16 cellular contexts compared by ENCODE assay signal in the genomic region with DNA sequence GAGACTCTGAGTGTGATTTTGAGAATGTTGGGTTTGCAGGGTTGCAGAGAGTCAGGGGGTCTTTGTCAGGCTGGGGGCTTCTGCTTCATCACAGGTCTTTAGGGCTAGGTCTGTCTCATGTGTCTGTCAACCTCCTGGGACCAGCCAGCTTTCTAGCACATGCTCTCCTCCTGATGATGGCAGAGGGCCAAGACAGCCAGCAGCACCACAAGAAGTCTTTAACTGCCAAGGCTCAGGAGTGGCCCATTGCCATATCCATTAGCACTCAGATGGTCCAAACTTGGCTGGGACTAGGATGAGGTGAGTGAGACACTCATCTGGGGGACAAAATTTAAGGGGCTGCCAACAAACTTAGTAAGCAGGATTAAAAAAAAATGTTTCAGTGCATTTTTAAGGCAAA.
DNase-seq lines count a peak whose midpoint lies in the region; ATAC-seq and TF ChIP-seq lines count a peak whose summit lies in the region.
"Had no signal": no experiment of that assay in that cellular context is flagged by ENCODE, and none has a peak within 500 bp of the region (broad histone marks: within the 10 kb centered on the region; RNA-seq: fewer than 3 reads in every experiment).

No MANE protein-coding gene starts in this region.

- no peak overlapping the region for H3K4me3 ChIP-seq in BE2C (ENCODE audit: low read depth, low read length)

- no peaks in the 10 kb centered on the region for H3K36me3 Mint-ChIP-seq in activated T-helper 1 cell treated with anti-CD3 and anti-CD28 coated beads, Interleukin-12 subunit alpha, Interleukin-12 subunit beta, Interleukin-2, Interleukin-4 antibody, amounts not matched to agents 30 ng/mL and 10 ng/mL and 1 ng/mL, durations not matched to agents 14 hours and 24 hours and 36 hours (ENCODE audit: low read depth)
- H3K36me3 Mint-ChIP-seq: activated naive CD4-positive, alpha-beta T cell treated with anti-CD3 and anti-CD28 coated beads, Interleukin-2, amount 50 U/mL, for 24 hours had no signal

- peaks cover 34% of the 10 kb centered on the region for H3K9me3 Mint-ChIP-seq in activated T-helper 1 cell treated with anti-CD3 and anti-CD28 coated beads, Interleukin-12 subunit alpha, Interleukin-12 subunit beta, Interleukin-2, Interleukin-4 antibody, amounts not matched to agents 30 ng/mL and 10 ng/mL and 1 ng/mL, durations not matched to agents 14 hours and 24 hours and 36 hours

- ATAC-seq in HG03354 (IDR thresholded peaks at IDR 0.05; ENCODE audit: poor library complexity, severe bottlenecking, unreplicated experiment) = no peak
- ATAC-seq: SK-N-SH treated with all-trans-retinoic acid at 6 μM for 48 hours had no signal

- H3K4me1 Mint-ChIP-seq in activated T-helper 1 cell treated with anti-CD3 and anti-CD28 coated beads, Interleukin-12 subunit alpha, Interleukin-12 subunit beta, Interleukin-2, Interleukin-4 antibody, amounts not matched to agents 30 ng/mL and 10 ng/mL and 1 ng/mL, durations not matched to agents 14 hours and 24 hours and 36 hours (ENCODE audit: low read depth) = no peaks in the 10 kb centered on the region
- H3K4me1 Mint-ChIP-seq: activated CD4-positive, alpha-beta T cell treated with anti-CD3 and anti-CD28 coated beads, Interleukin-2, amount 10 ng/mL, durations not matched to agents 24 days and 14 days; activated naive CD4-positive, alpha-beta T cell treated with anti-CD3 and anti-CD28 coated beads, Interleukin-2, amount 50 U/mL, for 24 hours had no signal

- no peak overlapping the region for H3K4me3 Mint-ChIP-seq in activated T-helper 1 cell treated with anti-CD3 and anti-CD28 coated beads, Interleukin-12 subunit alpha, Interleukin-12 subunit beta, Interleukin-2, Interleukin-4 antibody, amounts not matched to agents 30 ng/mL and 10 ng/mL and 1 ng/mL, durations not matched to agents 14 hours and 24 hours and 36 hours
- H3K4me3 Mint-ChIP-seq: activated CD4-positive, alpha-beta T cell treated with anti-CD3 and anti-CD28 coated beads, Interleukin-2, amount 10 ng/mL, durations not matched to agents 24 days and 14 days; activated naive CD4-positive, alpha-beta T cell treated with anti-CD3 and anti-CD28 coated beads, Interleukin-2, amount 50 U/mL, for 24 hours had no signal

- no peaks in the 10 kb centered on the region for H3K27me3 Mint-ChIP-seq in activated T-helper 1 cell treated with anti-CD3 and anti-CD28 coated beads, Interleukin-12 subunit alpha, Interleukin-12 subunit beta, Interleukin-2, Interleukin-4 antibody, amounts not matched to agents 30 ng/mL and 10 ng/mL and 1 ng/mL, durations not matched to agents 14 hours and 24 hours and 36 hours (ENCODE audit: insufficient read depth)
- H3K27me3 Mint-ChIP-seq: activated CD4-positive, alpha-beta T cell treated with anti-CD3 and anti-CD28 coated beads, Interleukin-2, amount 10 ng/mL, durations not matched to agents 24 days and 14 days; activated naive CD4-positive, alpha-beta T cell treated with anti-CD3 and anti-CD28 coated beads, Interleukin-2, amount 50 U/mL, for 24 hours had no signal

- no peak overlapping the region for H3K27ac Mint-ChIP-seq in activated T-helper 1 cell treated with anti-CD3 and anti-CD28 coated beads, Interleukin-12 subunit alpha, Interleukin-12 subunit beta, Interleukin-2, Interleukin-4 antibody, amounts not matched to agents 30 ng/mL and 10 ng/mL and 1 ng/mL, durations not matched to agents 14 hours and 24 hours and 36 hours
- H3K27ac Mint-ChIP-seq: activated CD4-positive, alpha-beta T cell treated with anti-CD3 and anti-CD28 coated beads, Interleukin-2, amount 10 ng/mL, durations not matched to agents 24 days and 14 days; activated naive CD4-positive, alpha-beta T cell treated with anti-CD3 and anti-CD28 coated beads, Interleukin-2, amount 50 U/mL, for 24 hours had no signal

- intact Hi-C loops in activated T-helper 1 cell treated with anti-CD3 and anti-CD28 coated beads, Interleukin-12 subunit alpha, Interleukin-12 subunit beta, Interleukin-2, Interleukin-4 antibody, amounts not matched to agents 30 ng/mL and 10 ng/mL and 1 ng/mL, durations not matched to agents 14 hours and 24 hours and 36 hours (cut with micrococcal nuclease) = no loop called here

- H3K27me3 ChIP-seq in BE2C = no peaks in the 10 kb centered on the region

- H3K4me1 ChIP-seq in BE2C = peaks cover 4% of the 10 kb centered on the region

- no peak for TF ChIP-seq CTCF in BE2C (IDR thresholded peaks at IDR 0.05; ENCODE audit: low read depth, low read length)

- H3K36me3 ChIP-seq in BE2C = no peaks in the 10 kb centered on the region

- no peaks in the 10 kb centered on the region for H3K9me3 ChIP-seq in BE2C

- peak; percentile 79 for DNase-seq in BE2C
- DNase-seq in H4 (ENCODE audit: low spot score) = peak; percentile 56
- DNase-seq in OCI-M1 (lab: John Stamatoyannopoulos, UW) = peak; percentile 8
- DNase-seq in iris pigment epithelial cell (ENCODE audit: low read depth) = peak; percentile 1
- DNase-seq in T-helper 2 cell = no peak
- DNase-seq in activated T-helper 1 cell treated with anti-CD3 and anti-CD28 coated beads, Interleukin-12 subunit alpha, Interleukin-12 subunit beta, Interleukin-2, Interleukin-4 antibody, amounts not matched to agents 30 ng/mL and 10 ng/mL and 1 ng/mL, durations not matched to agents 14 hours and 24 hours and 36 hours (ENCODE audit: low spot score) = no peak
- DNase-seq in HT-29 (ENCODE audit: low spot score) = no peak
- DNase-seq: activated CD4-positive, alpha-beta T cell treated with anti-CD3 and anti-CD28 coated beads, Interleukin-2, amount 10 ng/mL, durations not matched to agents 24 days and 14 days; activated T-cell treated with anti-CD3 and anti-CD28 coated beads for 4 hours; AML-193; effector memory CD4-positive, alpha-beta T cell; kidney glomerular epithelial cell; stimulated activated CD4-positive, alpha-beta T cell treated with anti-CD3 and anti-CD28 coated beads, Interleukin-4, amount 100 ng/mL, for 1 hour had no signal

Comparison
In these comparisons a context has a peak if more than half of its experiments do, and no peak if none do; other contexts are left out.
1. DNase-seq: peak in BE2C (single experiment), H4 (single experiment), OCI-M1 (single experiment) and iris pigment epithelial cell (single experiment); none in T-helper 2 cell (0 of 5), activated T-helper 1 cell treated with anti-CD3 and anti-CD28 coated beads, Interleukin-12 subunit alpha, Interleukin-12 subunit beta, Interleukin-2, Interleukin-4 antibody, amounts not matched to agents 30 ng/mL and 10 ng/mL and 1 ng/mL, durations not matched to agents 14 hours and 24 hours and 36 hours (single experiment) and HT-29 (single experiment).